ENCODE assay signal across 8 cellular contexts in genomic region chr19:42397315-42398166, GRCh38. TPM values are rescaled to one million over a fixed set of nuclear protein-coding genes. Genes with fewer than 3 reads are reported as not detected.
DNase-seq lines count a peak whose midpoint lies in the region; ATAC-seq, FAIRE-seq and TF ChIP-seq lines count a peak whose summit lies in the region.

No MANE protein-coding gene starts in this region.

- intact Hi-C loops in OCI-LY7 (cut with micrococcal nuclease; ENCODE audit: unreplicated experiment): no loop called here
- intact Hi-C loops in pancreas (cut with DNase I): no loop called here

- H4K20me1 ChIP-seq in DOHH2 (ENCODE audit: control insufficient read depth, insufficient read depth, low read depth, low read length): no peaks in the 10 kb centered on the region; the same call in 1 of the 2 replicates
- H4K20me1 ChIP-seq in OCI-LY7 (ENCODE audit: insufficient read depth, low read length): no peaks in the 10 kb centered on the region

- H3K4me1 ChIP-seq in DOHH2 (ENCODE audit: control insufficient read depth, low read length) (peaks cover 33% of the 10 kb centered on the region), OCI-LY7 (ENCODE audit: insufficient read depth, low read length, poor library complexity, severe bottlenecking) (peaks cover 15% of the 10 kb centered on the region), pancreas (peaks cover 0 to 4% (median 0%) of the 10 kb centered on the region in 3 donors)

- DNase-seq in OCI-LY7 (ENCODE audit: low spot score): no peak
- no peak for DNase-seq in epithelial cell of esophagus (ENCODE audit: low read depth)
- DNase-seq in pancreas: no peak
- no peak for DNase-seq in Kasumi-1 (lab: John Stamatoyannopoulos, UW)
- no peak for DNase-seq in SW 1271 (lab: John Stamatoyannopoulos, UW)
- no peak for DNase-seq in activated CD4-positive, CD25-positive, alpha-beta regulatory T cell treated with anti-CD3 and anti-CD28 coated beads, Interleukin-2, amount 50 U/mL, for 72 hours

- CTCF ChIA-PET in OCI-LY7 (lab: Charles Lee; ENCODE audit: unreplicated experiment): no interaction called here

- POLR2A ChIA-PET in OCI-LY7 (lab: Charles Lee): interaction anchor here (0.6 to 1.6 kb wide), 3 partner anchors 9 to 57 kb away, joined by 3 to 5 read pairs (median 4); no protein-coding TSS in a partner anchor

- H3K27me3 ChIP-seq in DOHH2 (ENCODE audit: control insufficient read depth, low read length): peaks cover 3% of the 10 kb centered on the region; the same call in 1 of the 2 replicates
- H3K27me3 ChIP-seq in pancreas: no peaks in the 10 kb centered on the region

- TSS peak; percentile 87 for BruUV-seq in OCI-LY7 (replicated peaks; lab: Mats Ljungman, UMichigan)

- peak overlapping the region; percentile 80; the same call in 1 of the 2 replicates for H2AFZ ChIP-seq in OCI-LY7 (ENCODE audit: low read length)

- no peak for FAIRE-seq in pancreas (lab: Jason Lieb, UNC)

- 28 to 29% methylated on average over 22 of the region's 22 CpGs for WGBS in pancreas, 2 donors

- peak overlapping the region; percentile 87 for H3K4me2 ChIP-seq in DOHH2 (ENCODE audit: low read length)
- H3K4me2 ChIP-seq in OCI-LY7 (ENCODE audit: low read length): peak overlapping the region; percentile 99

- H3K4me3 ChIP-seq in DOHH2 (ENCODE audit: low read length) (peak overlapping the region; percentile 87), OCI-LY7 (ENCODE audit: low read depth, low read length, poor library complexity, severe bottlenecking) (peak overlapping the region; percentile 75), epithelial cell of esophagus (ENCODE audit: low read length) (peak overlapping the region; percentile 83), pancreas (peak overlapping the region; percentile 30 to 57 (median 41))

- H3K9me3 ChIP-seq in DOHH2 (ENCODE audit: control insufficient read depth, insufficient read depth, low read length): no peaks in the 10 kb centered on the region
- H3K9me3 ChIP-seq in OCI-LY7 (ENCODE audit: low read length): no peaks in the 10 kb centered on the region
- H3K9me3 ChIP-seq in pancreas: no peaks in the 10 kb centered on the region

- H3K36me3 ChIP-seq in DOHH2 (ENCODE audit: control insufficient read depth, low read length): peaks cover under 1% of the 10 kb centered on the region
- H3K36me3 ChIP-seq in OCI-LY7 (ENCODE audit: insufficient read depth, low read length): no peaks in the 10 kb centered on the region
- H3K36me3 ChIP-seq in pancreas: no peaks in the 10 kb centered on the region

- H3K27ac ChIP-seq in DOHH2 (ENCODE audit: low read depth, low read length) (peak overlapping the region; percentile 26; the same call in 1 of the 2 replicates), OCI-LY7 (ENCODE audit: low read depth, low read length, poor library complexity, severe bottlenecking) (no peak overlapping the region), pancreas (peak overlapping the region in 2 of 4 donors; percentile 52 to 77)

- peaks cover 15% of the 10 kb centered on the region for H3K79me2 ChIP-seq in DOHH2 (ENCODE audit: control insufficient read depth, low read length)
- H3K79me2 ChIP-seq in OCI-LY7 (ENCODE audit: insufficient read depth, low read depth, low read length): no peaks in the 10 kb centered on the region

- H3F3A ChIP-seq in DOHH2 (ENCODE audit: control insufficient read depth, insufficient read depth): peaks cover 5% of the 10 kb centered on the region; the same call in 1 of the 2 replicates

- TF ChIP-seq CTCF in DOHH2 (IDR thresholded peaks at IDR 0.05; ENCODE audit: low read depth, low read length, poor library complexity, severe bottlenecking) (no peak), OCI-LY7 (conservative IDR thresholded peaks at IDR 0.05; ENCODE audit: low read length) (no peak), epithelial cell of esophagus (IDR thresholded peaks at IDR 0.05; ENCODE audit: insufficient read depth, low read depth, low read length, missing control alignments) (no peak), pancreas (IDR thresholded peaks at IDR 0.05) (no peak)

- H3K9me2 ChIP-seq in DOHH2 (replicated peaks; ENCODE audit: control insufficient read depth, low read length) (no peaks in the 10 kb centered on the region), OCI-LY7 (ENCODE audit: insufficient read depth, low read length) (no peaks in the 10 kb centered on the region)

- ATAC-seq in pancreas: no peak
- ATAC-seq in GM21737 (IDR thresholded peaks at IDR 0.05; ENCODE audit: unreplicated experiment): no peak

RNA-seq across cellular contexts. Expression of gene CNFN, which starts 7.4 kb away (rescaled TPM):
- total RNA-seq in OCI-LY7 (2014; rRNA removed; shearing (Covaris generic)): not detected in 2 replicates
- 0.81 and 0.95 TPM in 2 replicates for total RNA-seq in OCI-LY7 (2022)
- 1 to 10 TPM in 1 of 6 donors, under 1 TPM in 4, not detected in 1; 0.32 to 1.9 (median 0.61) TPM for total RNA-seq in pancreas
- polyA plus RNA-seq in pancreas: 1 to 10 TPM; 4.0 to 4.2 TPM

RNA-seq across cellular contexts. Expression of gene LIPE, which starts 29.6 kb away (rescaled TPM):
- 11.5 and 21.2 TPM in 2 replicates for total RNA-seq in OCI-LY7 (2014; rRNA removed; shearing (Covaris generic))
- total RNA-seq in OCI-LY7 (2022) (35.6 and 39.3 TPM in 2 replicates), pancreas (10 to 100 TPM in 1 of 6 donors, 1 to 10 TPM in 5; 1.6 to 14.4 (median 4.0) TPM)
- 10 to 100 TPM in 1 of 2 donors, 1 to 10 TPM in 1; 6.4 to 38.3 TPM for polyA plus RNA-seq in pancreas

RNA-seq across cellular contexts. Expression of gene CXCL17, which starts 45.2 kb away (rescaled TPM):
- not detected in 2 replicates for total RNA-seq in OCI-LY7 (2014; rRNA removed; shearing (Covaris generic))
- not detected in 2 replicates for total RNA-seq in OCI-LY7 (2022)
- 10 to 100 TPM in 4 of 6 donors, 1 to 10 TPM in 2; 5.1 to 42.1 (median 11.8) TPM for total RNA-seq in pancreas
- polyA plus RNA-seq in pancreas: 1 to 10 TPM; 4.3 to 4.7 TPM

Comparison
In these comparisons a context has a peak if more than half of its experiments do, and no peak if none do; other contexts are left out.
1. RNA of gene CXCL17, which starts 45.2 kb away (total RNA-seq): 5.1 to 42.1 TPM in pancreas; not detected in OCI-LY7; every median in the first group is over 4 times any median in the second.
2. Peak in every context shown above with its lines, with median percentiles within 50 percentile points of each other: H3K4me3 ChIP-seq.